In the genomic region with DNA sequence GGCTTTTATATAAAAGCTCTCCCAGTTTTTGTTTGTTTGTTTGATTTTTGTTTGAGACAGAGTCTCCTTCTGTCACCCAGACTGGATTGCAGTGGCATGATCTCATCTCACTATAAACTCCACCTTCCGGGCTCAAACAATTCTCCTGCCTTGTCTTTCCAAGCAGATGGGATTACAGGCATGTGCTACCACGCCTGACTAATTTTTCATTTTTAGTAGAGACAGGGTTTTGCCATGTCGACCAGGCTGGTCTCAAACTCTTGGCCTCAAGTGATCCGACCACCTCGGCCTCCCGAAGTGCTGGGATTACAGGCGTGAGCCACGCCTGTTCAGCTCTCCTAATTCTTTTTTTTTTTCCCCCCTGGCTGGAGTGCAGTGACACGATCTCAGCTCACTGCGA, we compare ENCODE assay signal across 21 cellular contexts. TPM values are rescaled to one million over a fixed set of nuclear protein-coding genes. Genes with fewer than 3 reads are reported as not detected.
"Had no signal": no experiment of that assay in that cellular context is flagged by ENCODE, and none has a peak within 500 bp of the region (broad histone marks: within the 10 kb centered on the region; RNA-seq: fewer than 3 reads in every experiment).

No MANE protein-coding gene starts in this region.

- H3K36me3 ChIP-seq: brain microvascular endothelial cell had no signal

- ATAC-seq: activated CD8-positive, alpha-beta memory T cell treated with anti-CD3 and anti-CD28 coated beads, Interleukin-2, amount 10 ng/mL, durations not matched to agents 7 days and 5 days; esophagus mucosa; natural killer cell had no signal

- DNase-seq: activated CD4-positive, alpha-beta T cell treated with anti-CD3 and anti-CD28 coated beads, Interleukin-2, amount 50 U/mL, for 48 hours; activated CD4-positive, CD25-positive, alpha-beta regulatory T cell treated with anti-CD3 and anti-CD28 coated beads, Interleukin-2, amount 50 U/mL, for 72 hours; activated CD8-positive, alpha-beta memory T cell treated with anti-CD3 and anti-CD28 coated beads, Interleukin-2, amount 10 ng/mL, durations not matched to agents 7 days and 5 days; activated effector memory CD4-positive, alpha-beta T cell treated with Interleukin-2 at 50 U/mL for 16 hours; activated T-cell treated with anti-CD3 and anti-CD28 coated beads, Interleukin-2, amount 50 U/mL, for 24 hours; amygdala; brain microvascular endothelial cell; dermis blood vessel endothelial cell; glutamatergic neuron; natural killer cell; stimulated activated CD4-positive, alpha-beta T cell treated with anti-CD3 and anti-CD28 coated beads, Interleukin-4, amount 100 ng/mL, for 24 hours had no signal

- H3K27ac ChIP-seq: brain microvascular endothelial cell had no signal

- FAIRE-seq: TTC549 had no signal

RNA-seq across cellular contexts. Expression of gene PCAT6, which starts 4.4 kb away (rescaled TPM):
- total RNA-seq: cerebellum; fibroblast of villous mesenchyme; lung microvascular endothelial cell; mononuclear cell; omental fat pad; T-helper 1 cell treated with Interleukin-12 subunit alpha and Interleukin-12 subunit beta and Interleukin-4 antibody, amounts not matched to agents 30 ng/mL and 1 ng/mL, for 36 hours; temporal lobe; urinary bladder had no signal
